20 cellular contexts compared by ENCODE assay signal in genomic region chr17:65324977-65325376, GRCh38.
DNase-seq lines count a peak whose midpoint lies in the region; ATAC-seq and TF ChIP-seq lines count a peak whose summit lies in the region.
"Had no signal": no experiment of that assay in that cellular context is flagged by ENCODE, and none has a peak within 500 bp of the region (broad histone marks: within the 10 kb centered on the region; RNA-seq: fewer than 3 reads in every experiment).

No MANE protein-coding gene starts in this region.

- ATAC-seq in left lung, result peak; percentile 39
- no peak for ATAC-seq in GM21825 (IDR thresholded peaks at IDR 0.05; ENCODE audit: unreplicated experiment)
- no peak for ATAC-seq in GM19397 (IDR thresholded peaks at IDR 0.05; ENCODE audit: unreplicated experiment)
- ATAC-seq: stimulated activated memory B cell treated with anti-CD40 and anti-IgM and Interleukin-4, amounts not matched to agents 10 μg/mL and 1 μg/mL and 100 μg/mL, for 72 hours had no signal

- no peaks in the 10 kb centered on the region for H4K20me1 ChIP-seq in GM23248 (ENCODE audit: insufficient read depth)

- no peaks in the 10 kb centered on the region for H3F3A ChIP-seq in GM23248 (ENCODE audit: insufficient read depth)

- no peak for TF ChIP-seq POLR2A in testis (IDR thresholded peaks at IDR 0.05)

- no peaks in the 10 kb centered on the region for H3K79me2 ChIP-seq in GM23248 (ENCODE audit: insufficient read depth)

- peak; percentile 23 for DNase-seq in GM23248
- DNase-seq in fibroblast of gingiva (ENCODE audit: low read depth), result peak; percentile 82
- no peak for DNase-seq in left lung
- peak; percentile 71 for DNase-seq in testis
- DNase-seq in GM20000 (ENCODE audit: low spot score), result no peak
- DNase-seq in activated gamma-delta T cell treated with Interleukin-2 at 50 U/mL for 16 hours, result no peak
- DNase-seq: activated B cell treated with CpG ODN at 0.5 μM for 24 hours; activated CD4-positive, alpha-beta memory T cell treated with anti-CD3 and anti-CD28 coated beads for 36 hours; CD4-positive, alpha-beta memory T cell; cerebellar nuclear complex; effector CD8-positive, alpha-beta T cell; H7; NCI-H2081 treated with DMSO at 0.1 percent for 48 hours; NCI-H510A treated with DMSO at 0.1 percent for 48 hours; occipital lobe; SK-N-SH; T1000 had no signal

- H3K9me3 ChIP-seq in GM23248 (ENCODE audit: low read depth) (no peaks in the 10 kb centered on the region), left lung (no peaks in the 10 kb centered on the region), testis (no peaks in the 10 kb centered on the region)
- H3K9me3 ChIP-seq: SK-N-SH had no signal

- H3K4me2 ChIP-seq in GM23248 (ENCODE audit: unreplicated experiment), result no peak overlapping the region
- H3K4me2 ChIP-seq: SK-N-SH had no signal

- in situ Hi-C loops in GM23248 (cut with MboI), result no loop called here

- no peak overlapping the region for H3K27ac ChIP-seq in GM23248
- H3K27ac ChIP-seq in left lung, result no peak overlapping the region
- H3K27ac ChIP-seq in testis, result no peak overlapping the region

- no peak overlapping the region for H3K9ac ChIP-seq in GM23248
- H3K9ac ChIP-seq: SK-N-SH had no signal

- H3K9me2 ChIP-seq in GM23248 (ENCODE audit: insufficient read depth), result no peaks in the 10 kb centered on the region
- H3K9me2 ChIP-seq: SK-N-SH had no signal

- H3K36me3 ChIP-seq in GM23248 (ENCODE audit: low read depth) (no peaks in the 10 kb centered on the region), left lung (no peaks in the 10 kb centered on the region), testis (ENCODE audit: low read depth, missing control alignments) (no peaks in the 10 kb centered on the region)

- H2AFZ ChIP-seq in GM23248, result no peak overlapping the region

- no peaks in the 10 kb centered on the region for H3K4me1 ChIP-seq in GM23248 (ENCODE audit: insufficient read depth)
- no peaks in the 10 kb centered on the region for H3K4me1 ChIP-seq in left lung
- no peaks in the 10 kb centered on the region for H3K4me1 ChIP-seq in testis

- WGBS in GM23248 (ENCODE audit: low coverage in 1 of 2, low lambda C conversion rate in 2 of 2, missing lambda C conversion rate in 2 of 2), 2 experiments, result 8 to 11% methylated on average over 2 of the region's 2 CpGs
- 41 to 45% methylated on average over 2 of the region's 2 CpGs for WGBS in testis, 2 donors

- intact Hi-C loops in left lung (cut with DNase I) (no loop called here), testis (cut with DNase I; ENCODE audit: low total_unique reads) (no loop called here)

- no peak for TF ChIP-seq CTCF in left lung (IDR thresholded peaks at IDR 0.05)
- TF ChIP-seq CTCF in testis (IDR thresholded peaks at IDR 0.05), result no peak
- TF ChIP-seq CTCF in GM20000 (IDR thresholded peaks at IDR 0.05; ENCODE audit: extremely low read depth, missing control alignments), result no peak

- H3K27me3 ChIP-seq in GM23248 (replicated peaks; ENCODE audit: insufficient read depth) (no peaks in the 10 kb centered on the region; the same call in 1 of the 2 replicates), left lung (no peaks in the 10 kb centered on the region), testis (no peaks in the 10 kb centered on the region)

- H3K4me3 ChIP-seq in GM23248, result no peak overlapping the region
- no peak overlapping the region for H3K4me3 ChIP-seq in left lung
- H3K4me3 ChIP-seq in testis, result no peak overlapping the region

Comparison
In these comparisons a context has a peak if more than half of its experiments do, and no peak if none do; other contexts are left out.
1. DNase-seq: peak in GM23248 (single experiment), fibroblast of gingiva (single experiment) and testis (single experiment); none in left lung (0 of 2), GM20000 (single experiment) and activated gamma-delta T cell treated with Interleukin-2 at 50 U/mL for 16 hours (single experiment).